Comparison of ENCODE assay signal across 8 cellular contexts in genomic region chrX:68831405-68832100, GRCh38. TPM values are rescaled to one million over a fixed set of nuclear protein-coding genes. Genes with fewer than 3 reads are reported as not detected.
DNase-seq lines count a peak whose midpoint lies in the region; ATAC-seq and TF ChIP-seq lines count a peak whose summit lies in the region.

No MANE protein-coding gene starts in this region.

- H4K20me1 ChIP-seq in mammary epithelial cell (ENCODE audit: insufficient read depth, low read length) = peaks cover 6% of the 10 kb centered on the region

- BruUV-seq in mammary epithelial cell (replicated peaks; lab: Mats Ljungman, UMichigan) = TSS peak; percentile 12

- H3K4me2 ChIP-seq in mammary epithelial cell (ENCODE audit: insufficient read depth, low read depth, low read length) = peak overlapping the region; percentile 64

- H3K27ac ChIP-seq in mammary epithelial cell (ENCODE audit: insufficient read depth, low read depth, low read length) (peak overlapping the region; percentile 81), upper lobe of right lung (no peak overlapping the region)

- peaks cover 22% of the 10 kb centered on the region for H3K4me1 Mint-ChIP-seq in memory B cell

- peaks cover 78% of the 10 kb centered on the region for H3K79me2 ChIP-seq in mammary epithelial cell (ENCODE audit: insufficient read depth, low read length)

- ATAC-seq in Right ventricle myocardium superior (ENCODE audit: poor library complexity) (no peak), memory B cell (ENCODE audit: low read depth) (no peak), upper lobe of right lung (no peak), GM18868 (IDR thresholded peaks at IDR 0.05; ENCODE audit: unreplicated experiment) (no peak), HG02885 (IDR thresholded peaks at IDR 0.05; ENCODE audit: poor library complexity, unreplicated experiment) (no peak)

- WGBS in mammary epithelial cell (ENCODE audit: low coverage, missing lambda C conversion rate) = 11% methylated on average over 5 of the region's 7 CpGs

- DNase-seq in cardiac septum (ENCODE audit: low spot score) = peak; percentile 75
- DNase-seq in Right ventricle myocardium superior = no peak
- no peak for DNase-seq in mammary epithelial cell
- no peak for DNase-seq in memory B cell (ENCODE audit: low spot score in 2 of 2)
- DNase-seq in upper lobe of right lung = no peak
- DNase-seq in NK-92 (lab: John Stamatoyannopoulos, UW; ENCODE audit: unreplicated experiment) = no peak

- no peak overlapping the region for H2AFZ ChIP-seq in mammary epithelial cell (ENCODE audit: low read depth, low read length)

- dilution Hi-C loops in mammary epithelial cell (cut with HindIII; ENCODE audit: low sequenced_read_pairs) = no loop called here

- no peak for TF ChIP-seq CTCF in mammary epithelial cell (conservative IDR thresholded peaks at IDR 0.05 in 1 of 2, IDR thresholded peaks at IDR 0.05 in 1 of 2; ENCODE audit: extremely low read depth in 1 of 2, insufficient read depth in 1 of 2, low read depth in 1 of 2, low read length in 2 of 2)
- TF ChIP-seq CTCF in upper lobe of right lung (IDR thresholded peaks at IDR 0.05) = no peak

- H3K27me3 ChIP-seq in mammary epithelial cell (ENCODE audit: insufficient read depth, low read length) (no peaks in the 10 kb centered on the region), upper lobe of right lung (no peaks in the 10 kb centered on the region)

- H3K4me1 ChIP-seq in mammary epithelial cell (ENCODE audit: insufficient read depth, low read length) (peaks cover 24% of the 10 kb centered on the region), upper lobe of right lung (no peaks in the 10 kb centered on the region)

- no peaks in the 10 kb centered on the region for H3K9me3 Mint-ChIP-seq in memory B cell

- H3K9me3 ChIP-seq in mammary epithelial cell (replicated peaks; ENCODE audit: insufficient read depth, low read length) (no peaks in the 10 kb centered on the region), upper lobe of right lung (no peaks in the 10 kb centered on the region)

- H3K36me3 Mint-ChIP-seq in memory B cell = no peaks in the 10 kb centered on the region

- in situ Hi-C loops in mammary epithelial cell (cut with MboI; ENCODE audit: low sequenced_read_pairs in 2 of 2) = loop anchor here (5.0 to 25.0 kb wide), 4 partner anchors 103 to 306 kb away; no protein-coding TSS in a partner anchor

- H3K36me3 ChIP-seq in mammary epithelial cell (ENCODE audit: insufficient read depth, low read length) = no peaks in the 10 kb centered on the region
- no peaks in the 10 kb centered on the region for H3K36me3 ChIP-seq in upper lobe of right lung

- peak overlapping the region; percentile 89 for H3K9ac ChIP-seq in mammary epithelial cell (ENCODE audit: insufficient read depth, low read length)

- peak overlapping the region; percentile 11 for H3K4me3 Mint-ChIP-seq in memory B cell

- intact Hi-C loops in cardiac septum (cut with DNase I) (loop anchor here (1.0 kb wide), 1 partner anchor 63 kb away; no protein-coding TSS in a partner anchor), Right ventricle myocardium superior (cut with DNase I) (loop anchor here (10.0 kb wide), 2 partner anchors 63 to 153 kb away; no protein-coding TSS in a partner anchor), mammary epithelial cell (cut with micrococcal nuclease) (loop anchor here (2.0 kb wide), 1 partner anchor 63 kb away; no protein-coding TSS in a partner anchor), upper lobe of right lung (cut with DNase I) (no loop called here)

- no peaks in the 10 kb centered on the region for H3K27me3 Mint-ChIP-seq in memory B cell

- H3K4me3 ChIP-seq in mammary epithelial cell (replicated peaks in 1 of 3; ENCODE audit: insufficient read depth in 1 of 3, low read depth in 2 of 3, low read length in 3 of 3) (peak overlapping the region; percentile 66 to 74 (median 74)), upper lobe of right lung (peak overlapping the region; percentile 73)

- CTCF ChIA-PET in mammary epithelial cell (lab: Charles Lee; ENCODE audit: low non-redundant PET) = no interaction called here

- H3K27ac Mint-ChIP-seq in memory B cell = peak overlapping the region; percentile 76

RNA-seq across cellular contexts. Expression of gene EFNB1, which starts 2.7 kb away (rescaled TPM):
- 27.9 TPM for total RNA-seq in cardiac septum
- total RNA-seq in Right ventricle myocardium superior = 15.1 TPM
- 100 to 1,000 TPM; 143 to 167 TPM for total RNA-seq in mammary epithelial cell
- 121 TPM for polyA plus RNA-seq in mammary epithelial cell
- polyA minus RNA-seq in mammary epithelial cell = 68.9 TPM
- total RNA-seq in upper lobe of right lung = 29.0 TPM
